1 cellular context compared by ENCODE assay signal in the genomic region with DNA sequence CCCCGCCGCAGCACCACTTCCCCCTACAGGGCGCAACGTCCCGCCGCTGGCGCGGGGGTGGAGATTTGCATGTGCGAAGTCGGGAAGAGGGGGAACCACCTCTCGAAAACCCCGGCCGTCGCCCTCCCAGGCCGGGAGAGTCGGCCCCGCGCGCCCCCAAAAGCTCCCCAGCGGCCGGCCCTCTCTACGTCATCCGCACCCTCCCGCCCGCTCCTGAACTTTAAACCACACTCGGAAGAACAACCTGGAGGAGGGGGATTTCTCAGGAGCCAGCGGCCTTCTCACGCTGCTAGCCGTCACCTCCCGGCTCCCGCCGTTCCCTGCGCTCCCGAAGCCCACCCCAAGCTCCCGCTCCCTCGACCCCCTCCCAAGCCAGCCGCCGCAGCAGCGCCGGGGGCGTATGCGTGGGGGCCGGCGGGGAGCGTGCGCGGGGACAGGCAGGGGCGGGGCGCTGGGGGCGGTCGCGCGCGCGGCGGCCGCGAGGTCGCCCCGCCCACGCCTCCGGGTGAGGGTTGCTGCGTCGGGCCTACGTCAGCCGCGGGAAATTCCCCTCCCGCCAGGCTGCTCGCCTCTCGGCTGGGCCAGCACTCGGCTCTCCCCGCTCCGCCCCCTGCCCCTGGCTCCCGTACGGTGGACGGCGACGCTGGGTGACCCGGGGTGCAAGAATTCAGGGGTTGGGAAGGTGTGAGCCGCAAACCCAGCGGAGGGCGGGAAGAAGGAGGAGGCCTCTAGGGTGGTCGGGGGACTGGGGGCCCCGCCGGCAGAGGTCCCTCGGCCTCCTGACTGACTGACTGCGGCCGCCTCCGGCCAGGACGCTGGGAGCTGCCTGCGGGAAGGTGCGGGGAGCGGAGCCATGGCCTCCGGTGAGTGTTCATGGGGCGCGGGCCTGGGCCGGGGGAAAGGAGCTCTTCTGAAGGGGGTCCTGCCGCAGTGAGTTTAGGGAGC.
TF ChIP-seq lines count a peak whose summit lies in the region.

REL (plus strand) TSS at position 587 of the 945 bp plus-strand sequence; CDS start at position 854, 267 bp downstream.

TF ChIP-seq in K562, 482 proteins besides CTCF, POLR2A, EP300 and RAD21 (continued from another document and continues in another):
- peak; percentile 73 for TF ChIP-seq EP400 (IDR thresholded peaks at IDR 0.05)
- TF ChIP-seq GMEB1 (CRISPR knock-in tag; IDR thresholded peaks at IDR 0.05): peak; percentile 88
- TF ChIP-seq CBFA2T3 (IDR thresholded peaks at IDR 0.05): 0 out of 2 replicates have a peak, but pooled peaks have one; percentile 6
- TF ChIP-seq SMARCA5 (IDR thresholded peaks at IDR 0.05): no peak
- TF ChIP-seq BHLHE40 (IDR thresholded peaks at IDR 0.05; ENCODE audit: low read length): peak; percentile 3; the same call in 1 of the 2 replicates
- TF ChIP-seq, protein P1, sequence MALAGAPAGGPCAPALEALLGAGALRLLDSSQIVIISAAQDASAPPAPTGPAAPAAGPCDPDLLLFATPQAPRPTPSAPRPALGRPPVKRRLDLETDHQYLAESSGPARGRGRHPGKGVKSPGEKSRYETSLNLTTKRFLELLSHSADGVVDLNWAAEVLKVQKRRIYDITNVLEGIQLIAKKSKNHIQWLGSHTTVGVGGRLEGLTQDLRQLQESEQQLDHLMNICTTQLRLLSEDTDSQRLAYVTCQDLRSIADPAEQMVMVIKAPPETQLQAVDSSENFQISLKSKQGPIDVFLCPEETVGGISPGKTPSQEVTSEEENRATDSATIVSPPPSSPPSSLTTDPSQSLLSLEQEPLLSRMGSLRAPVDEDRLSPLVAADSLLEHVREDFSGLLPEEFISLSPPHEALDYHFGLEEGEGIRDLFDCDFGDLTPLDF (CRISPR knock-in tag; IDR thresholded peaks at IDR 0.05): peak; percentile 21; the same call in 1 of the 2 replicates
- no peak for TF ChIP-seq TFAM (CRISPR knock-in tag; conservative IDR thresholded peaks at IDR 0.05)
- TF ChIP-seq ZBTB11 (CRISPR knock-in tag; IDR thresholded peaks at IDR 0.05): 0 out of 6 replicates have a peak, but pooled peaks of 1 of the 3 experiments have one; percentile 54
- no peak for TF ChIP-seq ESRRB (CRISPR knock-in tag; IDR thresholded peaks at IDR 0.05; ENCODE audit: borderline replicate concordance)
- TF ChIP-seq MCM3 (IDR thresholded peaks at IDR 0.05): no peak
- TF ChIP-seq CEBPG (CRISPR knock-in tag; IDR thresholded peaks at IDR 0.05): no peak
- no peak for TF ChIP-seq CEBPG (tag; conservative IDR thresholded peaks at IDR 0.05 in 1 of 2, IDR thresholded peaks at IDR 0.05 in 1 of 2)
- TF ChIP-seq UBTF (IDR thresholded peaks at IDR 0.05; ENCODE audit: borderline replicate concordance in 1 of 2, low read depth in 2 of 2, low read length in 2 of 2): peak; percentile 93 to 96
- TF ChIP-seq TARDBP (IDR thresholded peaks at IDR 0.05): no peak
- TF ChIP-seq EHMT2 (IDR thresholded peaks at IDR 0.05): no peak
- TF ChIP-seq PRMT5 (CRISPR knock-in tag; IDR thresholded peaks at IDR 0.05): no peak
- no peak for TF ChIP-seq ZSCAN32 (CRISPR knock-in tag; IDR thresholded peaks at IDR 0.05)
- no peak for TF ChIP-seq ZNF586 (CRISPR knock-in tag; conservative IDR thresholded peaks at IDR 0.05)
- no peak for TF ChIP-seq NR2C1 (IDR thresholded peaks at IDR 0.05)
- TF ChIP-seq NR2C1 (tag; IDR thresholded peaks at IDR 0.05): peak; percentile 10; the same call in 1 of the 2 replicates
- peak; percentile 51; the same call in 1 of the 2 replicates for TF ChIP-seq ZNF740 (CRISPR knock-in tag; IDR thresholded peaks at IDR 0.05)
- peak in 1 of 2 experiments; percentile 61; a peak in 1 of 4 replicates for TF ChIP-seq ZNF740 (tag; IDR thresholded peaks at IDR 0.05)
- TF ChIP-seq RFX1 (IDR thresholded peaks at IDR 0.05): no peak
- no peak for TF ChIP-seq RBM34 (IDR thresholded peaks at IDR 0.05; ENCODE audit: borderline replicate concordance, insufficient read depth, low read length)
- TF ChIP-seq ZNF217 (CRISPR knock-in tag; IDR thresholded peaks at IDR 0.05): no peak
- no peak for TF ChIP-seq ZNF253 (CRISPR knock-in tag; conservative IDR thresholded peaks at IDR 0.05)
- no peak for TF ChIP-seq ZNF408 (CRISPR knock-in tag; IDR thresholded peaks at IDR 0.05; ENCODE audit: low read depth)
- TF ChIP-seq ZNF133 (CRISPR knock-in tag; IDR thresholded peaks at IDR 0.05): no peak
- TF ChIP-seq, protein P2, sequence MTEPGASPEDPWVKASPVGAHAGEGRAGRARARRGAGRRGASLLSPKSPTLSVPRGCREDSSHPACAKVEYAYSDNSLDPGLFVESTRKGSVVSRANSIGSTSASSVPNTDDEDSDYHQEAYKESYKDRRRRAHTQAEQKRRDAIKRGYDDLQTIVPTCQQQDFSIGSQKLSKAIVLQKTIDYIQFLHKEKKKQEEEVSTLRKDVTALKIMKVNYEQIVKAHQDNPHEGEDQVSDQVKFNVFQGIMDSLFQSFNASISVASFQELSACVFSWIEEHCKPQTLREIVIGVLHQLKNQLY (CRISPR knock-in tag; conservative IDR thresholded peaks at IDR 0.05): no peak
- peak; percentile 71; the same call in 1 of the 2 replicates for TF ChIP-seq TGIF2 (CRISPR knock-in tag; IDR thresholded peaks at IDR 0.05)
- TF ChIP-seq ASH1L (IDR thresholded peaks at IDR 0.05; ENCODE audit: borderline replicate concordance, low read depth, partially characterized antibody): no peak
- peak; percentile 64 for TF ChIP-seq RBBP5 (IDR thresholded peaks at IDR 0.05; ENCODE audit: borderline replicate concordance, insufficient read depth, low read length, poor library complexity, severe bottlenecking)
- TF ChIP-seq HOMEZ (CRISPR knock-in tag; IDR thresholded peaks at IDR 0.05): no peak
- no peak for TF ChIP-seq TSHZ1 (CRISPR knock-in tag; IDR thresholded peaks at IDR 0.05)
- TF ChIP-seq SRSF3 (IDR thresholded peaks at IDR 0.05; ENCODE audit: insufficient read depth, low read length): no peak
- no peak for TF ChIP-seq TCFL5 (CRISPR knock-in tag; conservative IDR thresholded peaks at IDR 0.05)
- TF ChIP-seq ZFPM2 (CRISPR knock-in tag; IDR thresholded peaks at IDR 0.05): peak; percentile 54; the same call in 1 of the 2 replicates
- no peak for TF ChIP-seq XRCC3 (IDR thresholded peaks at IDR 0.05)
- no peak for TF ChIP-seq KAT8 (IDR thresholded peaks at IDR 0.05; ENCODE audit: low read depth)
- no peak for TF ChIP-seq SRSF7 (optimal IDR thresholded peaks at IDR 0.05; ENCODE audit: low read depth, low read length)
- no peak for TF ChIP-seq ETS1 (conservative IDR thresholded peaks at IDR 0.05; ENCODE audit: control insufficient read depth, low read depth, low read length)
- TF ChIP-seq ZNF140 (CRISPR knock-in tag; IDR thresholded peaks at IDR 0.05): no peak
- TF ChIP-seq FOXP1 (CRISPR knock-in tag; IDR thresholded peaks at IDR 0.05): no peak
- peak; percentile 63; the same call in 1 of the 2 replicates for TF ChIP-seq CTBP1 (IDR thresholded peaks at IDR 0.05; ENCODE audit: borderline replicate concordance)
- TF ChIP-seq ZNF316 (IDR thresholded peaks at IDR 0.05): no peak
